6 cellular contexts compared by ENCODE assay signal in genomic region chr11:66543263-66544107, GRCh38. TPM values are rescaled to one million over a fixed set of nuclear protein-coding genes. Genes with fewer than 3 reads are reported as not detected.
A peak's percentile ranks its signal among the peaks of the same experiment; 100 is the strongest.
DNase-seq lines count a peak whose midpoint lies in the region; ATAC-seq and TF ChIP-seq lines count a peak whose summit lies in the region.

No MANE protein-coding gene starts in this region.

- POLR2A ChIA-PET in GM10248 (lab: Yijun Ruan, JAX), result no interaction called here
- POLR2A ChIA-PET in activated B cell treated with CpG ODN at 0.5 μM for 24 hours (lab: Charles Lee), result interaction anchor here (0.5 to 1.0 kb wide), 4 partner anchors 73 to 135 kb away, joined by 4 to 6 read pairs (median 4); partner anchors contain the start of genes RBM14, RBM4 and RBM4B

- H3K36me3 Mint-ChIP-seq in activated B cell treated with CpG ODN at 0.5 μM for 24 hours (ENCODE audit: low read depth), result peaks cover 39% of the 10 kb centered on the region

- H3K4me3 Mint-ChIP-seq in activated B cell treated with CpG ODN at 0.5 μM for 24 hours, result peak overlapping the region; percentile 53

- intact Hi-C loops in activated B cell treated with CpG ODN at 0.5 μM for 24 hours (cut with micrococcal nuclease), result loop anchor here (1.0 to 10.0 kb wide), 2 partner anchors 135 to 301 kb away; partner anchors contain the start of gene RCE1

- H3K27ac Mint-ChIP-seq in activated B cell treated with CpG ODN at 0.5 μM for 24 hours, result peak overlapping the region; percentile 82

- H3K4me1 Mint-ChIP-seq in activated B cell treated with CpG ODN at 0.5 μM for 24 hours, result peaks cover 35% of the 10 kb centered on the region

- ATAC-seq in activated B cell treated with CpG ODN at 0.5 μM for 24 hours (ENCODE audit: low read depth) (peak; percentile 51), esophagus mucosa (peak; percentile 14)

- no peaks in the 10 kb centered on the region for H3K27me3 Mint-ChIP-seq in activated B cell treated with CpG ODN at 0.5 μM for 24 hours

- DNase-seq in GM10248 (ENCODE audit: extremely low spot score), result peak; percentile 72
- peak; percentile 59 for DNase-seq in activated B cell treated with CpG ODN at 0.5 μM for 24 hours
- peak; percentile 40 for DNase-seq in stimulated activated CD4-positive, alpha-beta T cell treated with anti-CD3 and anti-CD28 coated beads, Interleukin-4, amount 100 ng/mL, for 24 hours
- DNase-seq in NCI-H1694 treated with DMSO at 0.1 percent for 48 hours (lab: John Stamatoyannopoulos, UW), result no peak
- no peak for DNase-seq in NCI-H510A treated with DMSO at 0.1 percent for 48 hours (lab: John Stamatoyannopoulos, UW)

- no peaks in the 10 kb centered on the region for H3K9me3 Mint-ChIP-seq in activated B cell treated with CpG ODN at 0.5 μM for 24 hours

- TF ChIP-seq CTCF in GM10248 (IDR thresholded peaks at IDR 0.05; ENCODE audit: control extremely low read depth, extremely low read depth, low read depth, missing control alignments) (peak; percentile 66), activated B cell treated with CpG ODN at 0.5 μM for 24 hours (IDR thresholded peaks at IDR 0.05) (no peak)

- CTCF ChIA-PET in GM10248 (lab: Yijun Ruan, JAX) (interaction anchor here (0.9 to 2.2 kb wide), 3 partner anchors 8 to 135 kb away, joined by 3 to 8 read pairs (median 6); partner anchors contain the start of gene RBM4B), activated B cell treated with CpG ODN at 0.5 μM for 24 hours (lab: Charles Lee) (interaction anchor here (0.5 to 1.9 kb wide), 3 partner anchors 36 to 135 kb away, joined by 3 to 6 read pairs (median 4); no protein-coding TSS in a partner anchor)

RNA-seq across cellular contexts. Expression of gene ZDHHC24, which starts 2.4 kb away (rescaled TPM):
- 14.6 and 19.0 TPM in 2 replicates for total RNA-seq in activated B cell treated with CpG ODN at 0.5 μM for 24 hours
- 6.8 TPM for total RNA-seq in esophagus mucosa

RNA-seq across cellular contexts. Expression of gene ACTN3, which starts 3.2 kb away (rescaled TPM):
- total RNA-seq in activated B cell treated with CpG ODN at 0.5 μM for 24 hours, result 0.10 TPM in 1 of 2 replicates, not detected in the other
- 0.44 TPM for total RNA-seq in esophagus mucosa

RNA-seq across cellular contexts. Expression of gene CTSF, which starts 24.9 kb away (rescaled TPM):
- total RNA-seq in activated B cell treated with CpG ODN at 0.5 μM for 24 hours (2.0 and 3.6 TPM in 2 replicates), esophagus mucosa (4.1 TPM)

RNA-seq across cellular contexts. Expression of gene BBS1, which starts 33.0 kb away (rescaled TPM):
- total RNA-seq in activated B cell treated with CpG ODN at 0.5 μM for 24 hours, result 30.5 and 38.8 TPM in 2 replicates
- total RNA-seq in esophagus mucosa, result 11.8 TPM

RNA-seq across cellular contexts. Expression of gene CCDC87, which starts 49.4 kb away (rescaled TPM):
- total RNA-seq in activated B cell treated with CpG ODN at 0.5 μM for 24 hours (0.22 and 0.31 TPM in 2 replicates), esophagus mucosa (0.16 TPM)

Comparison
In these comparisons a context has a peak if more than half of its experiments do, and no peak if none do; other contexts are left out.
1. DNase-seq: peak in GM10248 (single experiment), activated B cell treated with CpG ODN at 0.5 μM for 24 hours (single experiment) and stimulated activated CD4-positive, alpha-beta T cell treated with anti-CD3 and anti-CD28 coated beads, Interleukin-4, amount 100 ng/mL, for 24 hours (single experiment); none in NCI-H1694 treated with DMSO at 0.1 percent for 48 hours (single experiment) and NCI-H510A treated with DMSO at 0.1 percent for 48 hours (single experiment).